ENCODE assay signal across 24 cellular contexts in genomic region chr7:45982132-45982531, GRCh38.
"Had no signal": no experiment of that assay in that cellular context is flagged by ENCODE, and none has a peak within 500 bp of the region (broad histone marks: within the 10 kb centered on the region; RNA-seq: fewer than 3 reads in every experiment).

No MANE protein-coding gene starts in this region.

- H3K4me3 ChIP-seq: breast epithelium, MG63 had no signal

- H3K27me3 ChIP-seq: breast epithelium, MG63 had no signal

- H3K9me3 Mint-ChIP-seq: activated CD8-positive, alpha-beta T cell treated with anti-CD3 and anti-CD28 coated beads for 36 hours; activated naive CD4-positive, alpha-beta T cell treated with anti-CD3 and anti-CD28 coated beads, Interleukin-2, amount 50 U/mL, for 24 hours; activated T-helper 2 cell treated with anti-CD3 and anti-CD28 coated beads, Interferon-gamma antibody, Interleukin-2, Interleukin-4, amounts not matched to agents 10 μg/mL and 5 μg/mL and 100 μg/mL, durations not matched to agents 14 hours and 24 hours and 36 hours; T-cell had no signal

- H3K36me3 ChIP-seq: breast epithelium, MG63, WERI-Rb-1 had no signal

- H3K4me1 Mint-ChIP-seq: activated naive CD4-positive, alpha-beta T cell treated with anti-CD3 and anti-CD28 coated beads, Interleukin-2, amount 50 U/mL, for 24 hours; T-cell had no signal

- H3K27ac ChIP-seq: breast epithelium, WERI-Rb-1 had no signal

- H3K4me3 Mint-ChIP-seq: activated CD8-positive, alpha-beta T cell treated with anti-CD3 and anti-CD28 coated beads for 36 hours; activated naive CD4-positive, alpha-beta T cell treated with anti-CD3 and anti-CD28 coated beads, Interleukin-2, amount 50 U/mL, for 24 hours; activated T-cell treated with anti-CD3 and anti-CD28 coated beads, Interleukin-2, amount 50 U/mL, for 72 hours; T-cell had no signal

- DNase-seq: activated CD4-positive, alpha-beta T cell treated with anti-CD3 and anti-CD28 coated beads for 4 hours; activated CD8-positive, alpha-beta memory T cell treated with anti-CD3 and anti-CD28 coated beads, Interleukin-2, amount 50 U/mL, for 4 hours; activated CD8-positive, alpha-beta T cell treated with anti-CD3 and anti-CD28 coated beads for 36 hours; activated gamma-delta T cell treated with Interleukin-2 at 50 U/mL for 16 hours; activated T-cell treated with anti-CD3 and anti-CD28 coated beads, Interleukin-2, amount 50 U/mL, for 72 hours; aorta; caudate nucleus; MG63; MV-4-11; NCI-H1092 treated with DMSO at 0.1 percent for 48 hours; NCI-H1417 treated with DMSO at 0.1 percent for 48 hours; NCI-H1694; NCI-H2029; NCI-H345; NCI-H510A; NCI-H526 treated with DMSO at 0.1 percent for 48 hours; NCI-H82; SIG-M5; T-cell; WERI-Rb-1 had no signal

- H3K27me3 Mint-ChIP-seq: activated CD8-positive, alpha-beta T cell treated with anti-CD3 and anti-CD28 coated beads for 36 hours; activated naive CD4-positive, alpha-beta T cell treated with anti-CD3 and anti-CD28 coated beads, Interleukin-2, amount 50 U/mL, for 24 hours had no signal

- H3K27ac Mint-ChIP-seq: activated CD8-positive, alpha-beta T cell treated with anti-CD3 and anti-CD28 coated beads for 36 hours; activated naive CD4-positive, alpha-beta T cell treated with anti-CD3 and anti-CD28 coated beads, Interleukin-2, amount 50 U/mL, for 24 hours; activated T-cell treated with anti-CD3 and anti-CD28 coated beads, Interleukin-2, amount 50 U/mL, for 72 hours; activated T-helper 2 cell treated with anti-CD3 and anti-CD28 coated beads, Interferon-gamma antibody, Interleukin-2, Interleukin-4, amounts not matched to agents 10 μg/mL and 5 μg/mL and 100 μg/mL, durations not matched to agents 14 hours and 24 hours and 36 hours; T-cell had no signal

- ATAC-seq: activated CD4-positive, CD25-positive, alpha-beta regulatory T cell treated with anti-CD3 and anti-CD28 coated beads, Interleukin-2, amount 50 U/mL, for 24 hours; activated CD8-positive, alpha-beta T cell treated with anti-CD3 and anti-CD28 coated beads for 36 hours; activated T-cell treated with anti-CD3 and anti-CD28 coated beads, Interleukin-2, amount 50 U/mL, for 72 hours; T-cell had no signal
